ENCODE assay signal across 1 cellular context in the genomic region with DNA sequence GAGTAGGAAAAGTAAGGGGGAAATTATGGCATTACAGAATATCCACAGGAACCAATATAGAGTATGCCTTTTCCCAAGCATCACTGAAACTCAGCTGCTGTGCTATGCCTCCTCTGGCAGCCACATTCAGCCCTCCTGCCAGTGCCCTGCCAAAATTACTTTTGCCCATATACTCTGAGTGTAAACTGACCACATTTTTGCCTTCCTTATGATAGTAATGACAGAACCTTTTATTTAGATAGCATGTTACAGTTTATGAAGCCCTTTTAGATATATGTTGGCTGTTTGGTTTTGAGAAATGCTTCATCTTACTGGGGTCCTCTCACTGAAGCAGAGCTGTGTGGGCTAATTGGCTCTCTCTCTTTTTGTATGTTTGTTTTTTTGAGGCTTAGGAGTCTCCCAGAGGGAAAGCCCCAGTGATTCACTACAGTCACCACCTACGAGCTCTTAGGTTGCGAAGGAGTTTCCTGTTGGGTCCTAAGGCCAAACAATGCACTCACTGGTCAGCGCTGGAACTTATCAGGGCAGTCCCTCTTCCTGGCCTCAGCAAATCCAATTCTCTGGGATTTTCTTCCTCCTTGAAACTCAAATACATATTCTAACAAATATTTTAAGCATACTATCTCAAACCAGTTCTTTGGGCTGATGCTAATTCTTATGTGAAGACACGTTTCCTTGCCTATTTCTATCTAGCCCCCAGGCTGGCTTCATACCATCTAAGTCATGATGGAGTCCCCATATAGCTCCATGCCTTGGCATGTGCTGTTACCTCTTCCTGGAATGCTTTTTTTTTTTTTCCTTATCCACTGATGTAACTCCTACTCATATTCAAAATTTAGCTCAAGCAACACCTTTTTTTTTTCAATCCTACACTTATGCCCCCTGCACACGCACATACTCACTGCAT.
TF ChIP-seq lines count a peak whose summit lies in the region.

No MANE protein-coding gene starts in this region.

TF ChIP-seq in A549, 52 proteins besides CTCF, POLR2A, EP300 and RAD21 (continued from another document):
- TF ChIP-seq, protein P1, sequence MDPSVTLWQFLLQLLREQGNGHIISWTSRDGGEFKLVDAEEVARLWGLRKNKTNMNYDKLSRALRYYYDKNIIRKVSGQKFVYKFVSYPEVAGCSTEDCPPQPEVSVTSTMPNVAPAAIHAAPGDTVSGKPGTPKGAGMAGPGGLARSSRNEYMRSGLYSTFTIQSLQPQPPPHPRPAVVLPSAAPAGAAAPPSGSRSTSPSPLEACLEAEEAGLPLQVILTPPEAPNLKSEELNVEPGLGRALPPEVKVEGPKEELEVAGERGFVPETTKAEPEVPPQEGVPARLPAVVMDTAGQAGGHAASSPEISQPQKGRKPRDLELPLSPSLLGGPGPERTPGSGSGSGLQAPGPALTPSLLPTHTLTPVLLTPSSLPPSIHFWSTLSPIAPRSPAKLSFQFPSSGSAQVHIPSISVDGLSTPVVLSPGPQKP (IDR thresholded peaks at IDR 0.05; ENCODE audit: low read depth, low read length): no peak
- no peak for TF ChIP-seq EHF (CRISPR knock-in tag; IDR thresholded peaks at IDR 0.05)
- TF ChIP-seq NFE2L2 (conservative IDR thresholded peaks at IDR 0.05; ENCODE audit: low read length): no peak
